ENCODE assay signal across 8 cellular contexts in genomic region chr15:40927497-40928346, GRCh38. TPM values are rescaled to one million over a fixed set of nuclear protein-coding genes. Genes with fewer than 3 reads are reported as not detected.
DNase-seq lines count a peak whose midpoint lies in the region; ATAC-seq and TF ChIP-seq lines count a peak whose summit lies in the region.

No MANE protein-coding gene starts in this region.

- DNase-seq in NCI-H345 (lab: John Stamatoyannopoulos, UW), result peak; percentile 46
- DNase-seq in coronary artery (ENCODE audit: low spot score), result no peak
- DNase-seq in osteocyte (ENCODE audit: extremely low spot score, unreplicated experiment), result no peak
- DNase-seq in SIG-M5 (lab: John Stamatoyannopoulos, UW), result no peak

- peaks cover 36% of the 10 kb centered on the region for H3K4me1 Mint-ChIP-seq in osteocyte (ENCODE audit: unreplicated experiment)

- no peaks in the 10 kb centered on the region for H3K36me3 Mint-ChIP-seq in osteocyte (ENCODE audit: unreplicated experiment)

- no peak overlapping the region for H3K27ac Mint-ChIP-seq in osteocyte (ENCODE audit: unreplicated experiment)

- TF ChIP-seq CTCF in coronary artery (IDR thresholded peaks at IDR 0.05) (no peak), osteocyte (IDR thresholded peaks at IDR 0.05) (no peak)

- H3K9me3 Mint-ChIP-seq in osteocyte (ENCODE audit: unreplicated experiment), result no peaks in the 10 kb centered on the region

- ATAC-seq in HG02973 (IDR thresholded peaks at IDR 0.05; ENCODE audit: unreplicated experiment), result no peak
- no peak for ATAC-seq in GM18502 (IDR thresholded peaks at IDR 0.05; ENCODE audit: poor library complexity, unreplicated experiment)
- no peak for ATAC-seq in HG03039 (IDR thresholded peaks at IDR 0.05; ENCODE audit: unreplicated experiment)

- H3K27ac ChIP-seq in coronary artery, result no peak overlapping the region

- no peaks in the 10 kb centered on the region for H3K36me3 ChIP-seq in ES-I3 (ENCODE audit: insufficient read depth, low read length)

- H3K4me3 ChIP-seq in coronary artery, result peak overlapping the region; percentile 70

- H3K27me3 Mint-ChIP-seq in osteocyte (ENCODE audit: unreplicated experiment), result peaks cover 60% of the 10 kb centered on the region

- peak overlapping the region; percentile 57; the same call in 1 of the 2 replicates for H3K9ac ChIP-seq in ES-I3 (ENCODE audit: low read depth, low read length)

- H3K4me3 Mint-ChIP-seq in osteocyte (ENCODE audit: unreplicated experiment), result peak overlapping the region; percentile 55

- H3K4me1 ChIP-seq in ES-I3 (ENCODE audit: insufficient read depth, low read length), result peaks cover 8% of the 10 kb centered on the region; the same call in 1 of the 2 replicates

- no peaks in the 10 kb centered on the region for H3K9me3 ChIP-seq in ES-I3 (ENCODE audit: control insufficient read depth, insufficient read depth, low read length)

RNA-seq across cellular contexts. Expression of gene DLL4, which starts 1.4 kb away (rescaled TPM):
- 0.39 and 0.54 TPM in 2 replicates for total RNA-seq in osteocyte

RNA-seq across cellular contexts. Expression of gene CHAC1, which starts 25.5 kb away (rescaled TPM):
- 33.3 and 39.3 TPM in 2 replicates for total RNA-seq in osteocyte

RNA-seq across cellular contexts. Expression of gene VPS18, which starts 33.5 kb away (rescaled TPM):
- total RNA-seq in osteocyte, result 36.7 and 40.5 TPM in 2 replicates

RNA-seq across cellular contexts. Expression of gene RHOV, which starts 53.7 kb away (rescaled TPM):
- total RNA-seq in osteocyte, result 0.34 and 0.46 TPM in 2 replicates
